Comparison of ENCODE assay signal across 27 cellular contexts in genomic region chr22:46138058-46138797, GRCh38.
"Had no signal": no experiment of that assay in that cellular context is flagged by ENCODE, and none has a peak within 500 bp of the region (broad histone marks: within the 10 kb centered on the region; RNA-seq: fewer than 3 reads in every experiment).

No MANE protein-coding gene starts in this region.

- H3K4me1 Mint-ChIP-seq: activated naive CD8-positive, alpha-beta T cell treated with anti-CD3 and anti-CD28 coated beads, Interleukin-2, amount 50 U/mL, for 24 hours; T-cell had no signal

- H3K36me3 ChIP-seq: esophagus squamous epithelium, pancreas, tibial nerve had no signal

- H3K27ac ChIP-seq: pancreas had no signal

- H3K27me3 Mint-ChIP-seq: activated B cell treated with CpG ODN at 0.5 μM for 24 hours; activated CD4-positive, alpha-beta memory T cell treated with anti-CD3 and anti-CD28 coated beads, Interleukin-2, amount 10 ng/mL, durations not matched to agents 7 days and 5 days; activated CD8-positive, alpha-beta memory T cell treated with anti-CD3 and anti-CD28 coated beads, Interleukin-2, amount 10 ng/mL, durations not matched to agents 7 days and 5 days; activated naive CD8-positive, alpha-beta T cell treated with anti-CD3 and anti-CD28 coated beads, Interleukin-2, amount 50 U/mL, for 24 hours; naive B cell; T-cell had no signal

- H3K9me3 ChIP-seq: esophagus squamous epithelium, mucosa of descending colon, pancreas, tibial nerve had no signal

- DNase-seq: activated B cell treated with CpG ODN at 0.5 μM for 24 hours; activated CD4-positive, alpha-beta memory T cell treated with anti-CD3 and anti-CD28 coated beads, Interleukin-2, amount 10 ng/mL, durations not matched to agents 7 days and 5 days; activated CD4-positive, alpha-beta T cell treated with anti-CD3 and anti-CD28 coated beads for 48 hours; activated CD8-positive, alpha-beta memory T cell treated with anti-CD3 and anti-CD28 coated beads, Interleukin-2, amount 10 ng/mL, durations not matched to agents 7 days and 5 days; activated naive CD4-positive, alpha-beta T cell treated with anti-CD3 and anti-CD28 coated beads for 36 hours; activated naive CD8-positive, alpha-beta T cell treated with anti-CD3 and anti-CD28 coated beads, Interleukin-2, amount 50 U/mL, for 24 hours; anterior cingulate cortex; cerebellar nuclear complex; dermis blood vessel endothelial cell; effector memory CD4-positive, alpha-beta T cell; esophagus squamous epithelium; mammary epithelial cell; naive B cell; stimulated activated CD4-positive, alpha-beta T cell treated with anti-CD3 and anti-CD28 coated beads, Interleukin-12 subunit alpha, Interleukin-12 subunit beta, amount 100 ng/mL, for 4 hours; stimulated activated CD4-positive, alpha-beta T cell treated with anti-CD3 and anti-CD28 coated beads, Interleukin-2, amount 100 ng/mL, for 24 hours; stimulated activated naive CD8-positive, alpha-beta T cell treated with anti-CD3 and anti-CD28 coated beads, Interleukin-15, Interleukin-2, amounts not matched to agents 100 U/mL and 50 U/mL, for 24 hours; substantia nigra; T-cell; T-helper 9 cell had no signal

- H3K4me3 ChIP-seq: esophagus squamous epithelium, mucosa of descending colon, pancreas, tibial nerve had no signal

- H3K27me3 ChIP-seq: esophagus squamous epithelium, pancreas, tibial nerve had no signal

- FAIRE-seq: islet of Langerhans, pancreas, urothelium cell line had no signal

- H3K36me3 Mint-ChIP-seq: activated CD8-positive, alpha-beta memory T cell treated with anti-CD3 and anti-CD28 coated beads, Interleukin-2, amount 10 ng/mL, durations not matched to agents 7 days and 5 days; brain; naive B cell; T-cell had no signal

- H3K27ac Mint-ChIP-seq: activated B cell treated with CpG ODN at 0.5 μM for 24 hours; activated CD4-positive, alpha-beta memory T cell treated with anti-CD3 and anti-CD28 coated beads, Interleukin-2, amount 10 ng/mL, durations not matched to agents 7 days and 5 days; activated CD8-positive, alpha-beta memory T cell treated with anti-CD3 and anti-CD28 coated beads, Interleukin-2, amount 10 ng/mL, durations not matched to agents 7 days and 5 days; activated naive CD4-positive, alpha-beta T cell treated with anti-CD3 and anti-CD28 coated beads for 36 hours; activated naive CD8-positive, alpha-beta T cell treated with anti-CD3 and anti-CD28 coated beads, Interleukin-2, amount 50 U/mL, for 24 hours; T-cell had no signal

- ATAC-seq: activated CD8-positive, alpha-beta memory T cell treated with anti-CD3 and anti-CD28 coated beads, Interleukin-2, amount 10 ng/mL, durations not matched to agents 7 days and 5 days; activated naive CD8-positive, alpha-beta T cell treated with anti-CD3 and anti-CD28 coated beads, Interleukin-2, amount 50 U/mL, for 24 hours; mucosa of descending colon; SK-N-SH treated with all-trans-retinoic acid at 6 μM for 48 hours; stimulated activated naive CD8-positive, alpha-beta T cell treated with anti-CD3 and anti-CD28 coated beads, Interleukin-15, Interleukin-2, amounts not matched to agents 100 U/mL and 50 U/mL, for 24 hours; T-cell had no signal

- H3K4me3 Mint-ChIP-seq: activated B cell treated with CpG ODN at 0.5 μM for 24 hours; activated CD4-positive, alpha-beta memory T cell treated with anti-CD3 and anti-CD28 coated beads, Interleukin-2, amount 10 ng/mL, durations not matched to agents 7 days and 5 days; activated CD8-positive, alpha-beta memory T cell treated with anti-CD3 and anti-CD28 coated beads, Interleukin-2, amount 10 ng/mL, durations not matched to agents 7 days and 5 days; activated naive CD4-positive, alpha-beta T cell treated with anti-CD3 and anti-CD28 coated beads for 36 hours; activated naive CD8-positive, alpha-beta T cell treated with anti-CD3 and anti-CD28 coated beads, Interleukin-2, amount 50 U/mL, for 24 hours; neural crest cell; T-cell had no signal

- H3K9me3 Mint-ChIP-seq: activated B cell treated with CpG ODN at 0.5 μM for 24 hours; activated CD4-positive, alpha-beta memory T cell treated with anti-CD3 and anti-CD28 coated beads, Interleukin-2, amount 10 ng/mL, durations not matched to agents 7 days and 5 days; activated naive CD4-positive, alpha-beta T cell treated with anti-CD3 and anti-CD28 coated beads for 36 hours; activated naive CD8-positive, alpha-beta T cell treated with anti-CD3 and anti-CD28 coated beads, Interleukin-2, amount 50 U/mL, for 24 hours; naive B cell; neural crest cell; T-cell had no signal
